Comparison of ENCODE assay signal across 23 cellular contexts in genomic region chr21:35465750-35466149, GRCh38.
"Had no signal": no experiment of that assay in that cellular context is flagged by ENCODE, and none has a peak within 500 bp of the region (broad histone marks: within the 10 kb centered on the region; RNA-seq: fewer than 3 reads in every experiment).

No MANE protein-coding gene starts in this region.

- H3K27me3 ChIP-seq: hepatocyte, neural progenitor cell, neutrophil, ovary, right atrium auricular region, right lobe of liver, suprapubic skin, tibial artery, uterus had no signal

- H3K36me3 ChIP-seq: neural progenitor cell, neutrophil, ovary, right atrium auricular region, right lobe of liver, suprapubic skin, thoracic aorta, tibial artery, uterus had no signal

- H3K4me3 ChIP-seq: hepatocyte, lung, neural progenitor cell, ovary, right atrium auricular region, right lobe of liver, suprapubic skin, thoracic aorta, tibial artery, uterus had no signal

- H3K27ac ChIP-seq: hepatocyte, neural progenitor cell, neutrophil, ovary, right atrium auricular region, right lobe of liver, suprapubic skin, thoracic aorta, tibial artery, uterus had no signal

- H3K4me2 ChIP-seq: hepatocyte, neural progenitor cell had no signal

- H3K4me1 ChIP-seq: neural progenitor cell, right atrium auricular region, right lobe of liver, suprapubic skin, tibial artery, uterus had no signal

- H2AFZ ChIP-seq: hepatocyte, neural progenitor cell had no signal

- ATAC-seq: natural killer cell; right lobe of liver; stimulated activated effector memory CD8-positive, alpha-beta T cell treated with anti-CD3 and anti-CD28 coated beads, Interleukin-12 subunit alpha, Interleukin-12 subunit beta, amount 100 ng/mL, for 72 hours had no signal

- H3K9me3 ChIP-seq: neutrophil, ovary, right atrium auricular region, right lobe of liver, suprapubic skin, thoracic aorta, tibial artery, uterus had no signal

- H3K9ac ChIP-seq: neural progenitor cell had no signal

- DNase-seq: islet precursor cell; mesendoderm; naive B cell; natural killer cell; nephron progenitor cell; ovary; right lobe of liver; stimulated activated CD4-positive, alpha-beta T cell treated with anti-CD3 and anti-CD28 coated beads, Interleukin-12 subunit alpha, Interleukin-12 subunit beta, amount 100 ng/mL, for 4 hours; stimulated activated CD4-positive, alpha-beta T cell treated with anti-CD3 and anti-CD28 coated beads, Interleukin-15, amount 100 ng/mL, for 24 hours; stimulated activated CD4-positive, alpha-beta T cell treated with anti-CD3 and anti-CD28 coated beads, Interleukin-2, amount 100 ng/mL, for 24 hours; stimulated activated CD4-positive, alpha-beta T cell treated with anti-CD3 and anti-CD28 coated beads, Interleukin-4, amount 100 ng/mL, for 24 hours; stimulated activated naive CD4-positive, alpha-beta T cell; trophoblast cell; uterus had no signal
